In the genomic region with DNA sequence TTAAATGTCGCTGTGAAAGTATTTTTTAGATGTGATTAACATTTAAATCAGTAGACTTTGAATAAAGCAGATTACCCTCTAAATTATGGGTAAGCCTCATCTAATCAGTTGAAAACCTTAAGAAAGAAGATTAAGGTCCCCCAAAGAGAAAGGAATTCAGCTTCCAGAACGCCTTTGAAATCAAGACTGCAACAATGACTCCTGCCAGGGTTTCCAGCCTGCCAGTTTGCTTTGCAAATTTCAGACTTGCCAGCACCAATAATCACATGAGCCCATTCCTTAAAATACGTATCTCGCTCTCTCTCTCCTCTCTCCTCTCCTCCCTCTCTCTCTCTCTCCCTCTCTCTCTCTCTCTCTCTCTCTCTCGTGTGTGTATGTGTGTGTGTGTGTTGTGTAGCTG, we compare ENCODE assay signal across 18 cellular contexts.
"Had no signal": no experiment of that assay in that cellular context is flagged by ENCODE, and none has a peak within 500 bp of the region (broad histone marks: within the 10 kb centered on the region; RNA-seq: fewer than 3 reads in every experiment).

No MANE protein-coding gene starts in this region.

- H3K27me3 ChIP-seq: esophagus muscularis mucosa, gastrocnemius medialis, heart right ventricle, left lung, right atrium auricular region had no signal

- H3K27me3 Mint-ChIP-seq: type B pancreatic cell had no signal

- H3K4me1 ChIP-seq: esophagus muscularis mucosa, gastrocnemius medialis had no signal

- H3K9me3 Mint-ChIP-seq: nephron progenitor cell, type B pancreatic cell had no signal

- DNase-seq: cortex of kidney; effector memory CD4-positive, alpha-beta T cell; gastrocnemius medialis; heart right ventricle; hypothalamus; immature natural killer cell; left lung; mesenchymal stem cell; naive thymus-derived CD4-positive, alpha-beta T cell; nephron progenitor cell; posterior cingulate gyrus; small intestine; stimulated activated CD4-positive, alpha-beta T cell treated with anti-CD3 and anti-CD28 coated beads, Interleukin-12 subunit alpha, Interleukin-12 subunit beta, amount 100 ng/mL, for 4 hours; stimulated activated naive CD4-positive, alpha-beta T cell treated with Interleukin-2 at 50 U/mL for 16 hours had no signal

- H3K36me3 Mint-ChIP-seq: immature natural killer cell; naive thymus-derived CD4-positive, alpha-beta T cell; type B pancreatic cell had no signal

- H3K27ac Mint-ChIP-seq: immature natural killer cell; naive thymus-derived CD4-positive, alpha-beta T cell; nephron progenitor cell; type B pancreatic cell had no signal

- H3K36me3 ChIP-seq: esophagus muscularis mucosa, gastrocnemius medialis, left lung, right atrium auricular region had no signal

- H3K4me3 ChIP-seq: esophagus muscularis mucosa, gastrocnemius medialis, heart right ventricle, left lung, lung, right atrium auricular region had no signal

- H3K27ac ChIP-seq: esophagus muscularis mucosa, gastrocnemius medialis, left lung, right atrium auricular region had no signal

- H3K4me3 Mint-ChIP-seq: immature natural killer cell; naive thymus-derived CD4-positive, alpha-beta T cell; nephron progenitor cell; type B pancreatic cell had no signal

- ATAC-seq: gastrocnemius medialis; left lung; naive thymus-derived CD4-positive, alpha-beta T cell had no signal

- H3K9me3 ChIP-seq: esophagus muscularis mucosa, gastrocnemius medialis, heart right ventricle, left lung, right atrium auricular region had no signal

- H3K4me1 Mint-ChIP-seq: immature natural killer cell, nephron progenitor cell had no signal
